Comparison of ENCODE assay signal across 6 cellular contexts in genomic region chr5:7244208-7244607, GRCh38.
"Had no signal": no experiment of that assay in that cellular context is flagged by ENCODE, and none has a peak within 500 bp of the region (broad histone marks: within the 10 kb centered on the region; RNA-seq: fewer than 3 reads in every experiment).

No MANE protein-coding gene starts in this region.

- H3K9me3 Mint-ChIP-seq: GM23338, H9 had no signal

- H3K4me3 Mint-ChIP-seq: GM23338, H9 had no signal

- H3K4me1 Mint-ChIP-seq: GM23338, H9 had no signal

- H3K4me2 ChIP-seq: GM23338 had no signal

- FAIRE-seq: H1, H54 had no signal

- H3K27ac Mint-ChIP-seq: GM23338, H9 had no signal

- ATAC-seq: GM23338 had no signal

- H3K4me3 ChIP-seq: GM23338 had no signal

- DNase-seq: H9, HCEC 1CT, IMR-90 had no signal

- H2AFZ ChIP-seq: GM23338 had no signal
